In genomic region chr22:42560781-42561180, GRCh38 we compare ENCODE assay signal across 8 cellular contexts. TPM values are rescaled to one million over a fixed set of nuclear protein-coding genes. Genes with fewer than 3 reads are reported as not detected.
A peak's percentile ranks its signal among the peaks of the same experiment; 100 is the strongest.
DNase-seq lines count a peak whose midpoint lies in the region; ATAC-seq and TF ChIP-seq lines count a peak whose summit lies in the region.

No MANE protein-coding gene starts in this region.

- H3K36me3 Mint-ChIP-seq in activated CD4-positive, alpha-beta T cell treated with anti-CD3 and anti-CD28 coated beads for 36 hours (ENCODE audit: low read depth), result peaks cover 5% of the 10 kb centered on the region

- H3K4me1 Mint-ChIP-seq in activated CD4-positive, alpha-beta T cell treated with anti-CD3 and anti-CD28 coated beads for 36 hours, result no peaks in the 10 kb centered on the region
- peaks cover 13% of the 10 kb centered on the region for H3K4me1 Mint-ChIP-seq in stimulated activated naive CD8-positive, alpha-beta T cell treated with anti-CD3 and anti-CD28 coated beads, Interleukin-15, amount 100 ng/mL, for 72 hours

- no peak overlapping the region for H3K27ac Mint-ChIP-seq in activated CD4-positive, alpha-beta T cell treated with anti-CD3 and anti-CD28 coated beads for 36 hours
- peak overlapping the region in 1 of 2 donors; percentile 49 for H3K27ac Mint-ChIP-seq in stimulated activated naive CD8-positive, alpha-beta T cell treated with anti-CD3 and anti-CD28 coated beads, Interleukin-15, amount 100 ng/mL, for 72 hours

- TF ChIP-seq CTCF in foreskin keratinocyte (conservative IDR thresholded peaks at IDR 0.05), result peak; percentile 61

- H3K4me1 ChIP-seq in foreskin keratinocyte, result peaks cover 4% of the 10 kb centered on the region

- POLR2A ChIA-PET in activated CD4-positive, alpha-beta T cell treated with anti-CD3 and anti-CD28 coated beads for 36 hours (lab: Charles Lee), result no interaction called here

- no peaks in the 10 kb centered on the region for H3K27me3 Mint-ChIP-seq in activated CD4-positive, alpha-beta T cell treated with anti-CD3 and anti-CD28 coated beads for 36 hours
- no peaks in the 10 kb centered on the region for H3K27me3 Mint-ChIP-seq in stimulated activated naive CD8-positive, alpha-beta T cell treated with anti-CD3 and anti-CD28 coated beads, Interleukin-15, amount 100 ng/mL, for 72 hours

- CTCF ChIA-PET in activated CD4-positive, alpha-beta T cell treated with anti-CD3 and anti-CD28 coated beads for 36 hours (lab: Charles Lee), result interaction anchor here (0.5 to 1.7 kb wide), 5 partner anchors 8 to 481 kb away, joined by 3 to 6 read pairs (median 3); partner anchors contain the start of gene SMDT1

- H3K27me3 ChIP-seq in foreskin keratinocyte, result no peaks in the 10 kb centered on the region

- peak; percentile 64 for ATAC-seq in activated CD4-positive, alpha-beta T cell treated with anti-CD3 and anti-CD28 coated beads for 36 hours
- ATAC-seq in foreskin keratinocyte (peak; percentile 25), HG03432 (IDR thresholded peaks at IDR 0.05; ENCODE audit: unreplicated experiment) (no peak)
- peak; percentile 64 for ATAC-seq in stimulated activated naive CD8-positive, alpha-beta T cell treated with anti-CD3 and anti-CD28 coated beads, Interleukin-15, amount 100 ng/mL, for 72 hours

- no peak overlapping the region for H3K4me3 Mint-ChIP-seq in activated CD4-positive, alpha-beta T cell treated with anti-CD3 and anti-CD28 coated beads for 36 hours
- no peak overlapping the region for H3K4me3 Mint-ChIP-seq in stimulated activated naive CD8-positive, alpha-beta T cell treated with anti-CD3 and anti-CD28 coated beads, Interleukin-15, amount 100 ng/mL, for 72 hours

- no peak overlapping the region for H3K27ac ChIP-seq in foreskin keratinocyte

- intact Hi-C loops in activated CD4-positive, alpha-beta T cell treated with anti-CD3 and anti-CD28 coated beads for 36 hours (cut with DNase I, micrococcal nuclease), result no loop called here

- peak; percentile 39 for DNase-seq in activated CD4-positive, alpha-beta T cell treated with anti-CD3 and anti-CD28 coated beads for 36 hours
- DNase-seq in activated CD4-positive, alpha-beta T cell treated with anti-CD3 and anti-CD28 coated beads, Interleukin-2, amount 50 U/mL, for 48 hours, result no peak
- DNase-seq in RPMI8226, result peak; percentile 43
- no peak for DNase-seq in foreskin keratinocyte
- DNase-seq in stimulated activated naive CD8-positive, alpha-beta T cell treated with anti-CD3 and anti-CD28 coated beads, Interleukin-15, amount 100 ng/mL, for 72 hours, result no peak
- no peak for DNase-seq in DMS153 treated with DMSO at 0.1 percent for 48 hours (lab: John Stamatoyannopoulos, UW; ENCODE audit: unreplicated experiment)
- DNase-seq in NK-92 treated with Interleukin-12 subunit alpha and Interleukin-12 subunit beta, amount 100 ng/mL, for 24 hours (lab: John Stamatoyannopoulos, UW), result no peak

- no peaks in the 10 kb centered on the region for H3K9me3 Mint-ChIP-seq in activated CD4-positive, alpha-beta T cell treated with anti-CD3 and anti-CD28 coated beads for 36 hours (ENCODE audit: low read depth)
- no peaks in the 10 kb centered on the region for H3K9me3 Mint-ChIP-seq in stimulated activated naive CD8-positive, alpha-beta T cell treated with anti-CD3 and anti-CD28 coated beads, Interleukin-15, amount 100 ng/mL, for 72 hours

RNA-seq across cellular contexts. Expression of gene SERHL2, which starts 7.0 kb away (rescaled TPM):
- 1 to 10 TPM in 1 of 2 experiments, under 1 TPM in 1; 0.78 to 2.1 TPM for total RNA-seq in activated CD4-positive, alpha-beta T cell treated with anti-CD3 and anti-CD28 coated beads for 36 hours
- 0.88 and 1.3 TPM in 2 replicates for total RNA-seq in foreskin keratinocyte
- polyA plus RNA-seq in foreskin keratinocyte, result 1.1 and 1.5 TPM in 2 replicates

RNA-seq across cellular contexts. Expression of gene RRP7A, which starts 41.2 kb away (rescaled TPM):
- total RNA-seq in activated CD4-positive, alpha-beta T cell treated with anti-CD3 and anti-CD28 coated beads for 36 hours, result 10 to 100 TPM; 95.6 to 98.1 TPM
- 40.5 and 65.8 TPM in 2 replicates for total RNA-seq in foreskin keratinocyte
- polyA plus RNA-seq in foreskin keratinocyte, result 43.9 and 108 TPM in 2 replicates

RNA-seq across cellular contexts. Expression of gene POLDIP3, which starts 53.9 kb away (rescaled TPM):
- total RNA-seq in activated CD4-positive, alpha-beta T cell treated with anti-CD3 and anti-CD28 coated beads for 36 hours, result 10 to 100 TPM; 77.6 to 88.6 TPM
- total RNA-seq in foreskin keratinocyte, result 41.2 and 42.2 TPM in 2 replicates
- 37.3 and 40.0 TPM in 2 replicates for polyA plus RNA-seq in foreskin keratinocyte

Comparison
In these comparisons a context has a peak if more than half of its experiments do, and no peak if none do; other contexts are left out.
1. DNase-seq: peak in activated CD4-positive, alpha-beta T cell treated with anti-CD3 and anti-CD28 coated beads for 36 hours (single experiment) and RPMI8226 (single experiment); none in activated CD4-positive, alpha-beta T cell treated with anti-CD3 and anti-CD28 coated beads, Interleukin-2, amount 50 U/mL, for 48 hours (0 of 2), foreskin keratinocyte (0 of 2), stimulated activated naive CD8-positive, alpha-beta T cell treated with anti-CD3 and anti-CD28 coated beads, Interleukin-15, amount 100 ng/mL, for 72 hours (0 of 2), DMS153 treated with DMSO at 0.1 percent for 48 hours (single experiment) and NK-92 treated with Interleukin-12 subunit alpha and Interleukin-12 subunit beta, amount 100 ng/mL, for 24 hours (single experiment).